Comparison of ENCODE assay signal across 14 cellular contexts in genomic region chr5:19531374-19531952, GRCh38.
DNase-seq lines count a peak whose midpoint lies in the region; ATAC-seq, FAIRE-seq and TF ChIP-seq lines count a peak whose summit lies in the region.
"Had no signal": no experiment of that assay in that cellular context is flagged by ENCODE, and none has a peak within 500 bp of the region (broad histone marks: within the 10 kb centered on the region; RNA-seq: fewer than 3 reads in every experiment).

No MANE protein-coding gene starts in this region.

- no peak overlapping the region for H3K27ac ChIP-seq in upper lobe of right lung
- H3K27ac ChIP-seq: psoas muscle had no signal

- intact Hi-C loops in activated CD4-positive, alpha-beta T cell treated with anti-CD3 and anti-CD28 coated beads for 36 hours (cut with DNase I, micrococcal nuclease), result no loop called here
- intact Hi-C loops in activated CD4-positive, alpha-beta T cell treated with anti-CD3 and anti-CD28 coated beads, Interleukin-2, amount 10 ng/mL, durations not matched to agents 24 days and 14 days (cut with micrococcal nuclease), result no loop called here
- intact Hi-C loops in upper lobe of right lung (cut with DNase I), result no loop called here

- no peaks in the 10 kb centered on the region for H3K4me1 ChIP-seq in upper lobe of right lung
- H3K4me1 ChIP-seq: psoas muscle had no signal

- H3K27me3 Mint-ChIP-seq in activated CD4-positive, alpha-beta T cell treated with anti-CD3 and anti-CD28 coated beads for 36 hours, result no peaks in the 10 kb centered on the region
- no peaks in the 10 kb centered on the region for H3K27me3 Mint-ChIP-seq in activated CD4-positive, alpha-beta T cell treated with anti-CD3 and anti-CD28 coated beads, Interleukin-2, amount 10 ng/mL, durations not matched to agents 24 days and 14 days

- H3K4me3 ChIP-seq in bronchial epithelial cell (ENCODE audit: low read depth, low read length) (no peak overlapping the region), upper lobe of right lung (no peak overlapping the region)
- H3K4me3 ChIP-seq: psoas muscle had no signal

- CTCF ChIA-PET in activated CD4-positive, alpha-beta T cell treated with anti-CD3 and anti-CD28 coated beads for 36 hours (lab: Charles Lee), result no interaction called here

- FAIRE-seq in bronchial epithelial cell (lab: Jason Lieb, UNC), result peak; percentile 80

- ATAC-seq in activated CD4-positive, alpha-beta T cell treated with anti-CD3 and anti-CD28 coated beads for 36 hours, result peak; percentile 39
- peak; percentile 14 for ATAC-seq in upper lobe of right lung
- ATAC-seq: psoas muscle had no signal

- no peak for TF ChIP-seq CTCF in bronchial epithelial cell (IDR thresholded peaks at IDR 0.05; ENCODE audit: insufficient read depth, low read length, severe bottlenecking)
- TF ChIP-seq CTCF in upper lobe of right lung (IDR thresholded peaks at IDR 0.05), result no peak

- no peaks in the 10 kb centered on the region for H3K27me3 ChIP-seq in bronchial epithelial cell (ENCODE audit: control insufficient read depth, insufficient read depth, low read length)
- H3K27me3 ChIP-seq in upper lobe of right lung, result no peaks in the 10 kb centered on the region

- peaks cover 7% of the 10 kb centered on the region for H3K9me3 Mint-ChIP-seq in activated CD4-positive, alpha-beta T cell treated with anti-CD3 and anti-CD28 coated beads for 36 hours (ENCODE audit: low read depth)
- peaks cover 6% of the 10 kb centered on the region for H3K9me3 Mint-ChIP-seq in activated CD4-positive, alpha-beta T cell treated with anti-CD3 and anti-CD28 coated beads, Interleukin-2, amount 10 ng/mL, durations not matched to agents 24 days and 14 days

- no peaks in the 10 kb centered on the region for H3K9me3 ChIP-seq in upper lobe of right lung

- no peak for DNase-seq in activated CD4-positive, alpha-beta T cell treated with anti-CD3 and anti-CD28 coated beads for 36 hours
- no peak for DNase-seq in activated CD4-positive, alpha-beta T cell treated with anti-CD3 and anti-CD28 coated beads, Interleukin-2, amount 10 ng/mL, durations not matched to agents 24 days and 14 days
- peak; percentile 98 for DNase-seq in NCI-H748 (lab: John Stamatoyannopoulos, UW; ENCODE audit: unreplicated experiment)
- peak; percentile 99 for DNase-seq in bronchial epithelial cell (ENCODE audit: low read depth)
- DNase-seq in upper lobe of right lung, result no peak
- DNase-seq in stimulated activated CD4-positive, alpha-beta T cell treated with anti-CD3 and anti-CD28 coated beads, Interleukin-4, amount 100 ng/mL, for 24 hours, result no peak
- DNase-seq in mucosa of gallbladder (ENCODE audit: low spot score), result no peak
- DNase-seq in midbrain (lab: John Stamatoyannopoulos, UW), result no peak
- DNase-seq: H7; NCI-H1694; psoas muscle; stimulated activated CD4-positive, alpha-beta T cell treated with anti-CD3 and anti-CD28 coated beads, Interleukin-2, amount 100 ng/mL, for 24 hours; T1000 had no signal

- H3K36me3 ChIP-seq in bronchial epithelial cell (ENCODE audit: control insufficient read depth, insufficient read depth, low read length) (no peaks in the 10 kb centered on the region), upper lobe of right lung (no peaks in the 10 kb centered on the region)

- H3K27ac Mint-ChIP-seq in activated CD4-positive, alpha-beta T cell treated with anti-CD3 and anti-CD28 coated beads for 36 hours, result no peak overlapping the region
- no peak overlapping the region for H3K27ac Mint-ChIP-seq in activated CD4-positive, alpha-beta T cell treated with anti-CD3 and anti-CD28 coated beads, Interleukin-2, amount 10 ng/mL, durations not matched to agents 24 days and 14 days
- H3K27ac Mint-ChIP-seq: activated naive CD4-positive, alpha-beta T cell treated with anti-CD3 and anti-CD28 coated beads, Interleukin-2, amount 50 U/mL, for 72 hours had no signal

- H3K4me3 Mint-ChIP-seq in activated CD4-positive, alpha-beta T cell treated with anti-CD3 and anti-CD28 coated beads for 36 hours, result no peak overlapping the region
- H3K4me3 Mint-ChIP-seq in activated CD4-positive, alpha-beta T cell treated with anti-CD3 and anti-CD28 coated beads, Interleukin-2, amount 10 ng/mL, durations not matched to agents 24 days and 14 days, result no peak overlapping the region

- POLR2A ChIA-PET in activated CD4-positive, alpha-beta T cell treated with anti-CD3 and anti-CD28 coated beads for 36 hours (lab: Charles Lee), result no interaction called here

- no peaks in the 10 kb centered on the region for H3K36me3 Mint-ChIP-seq in activated CD4-positive, alpha-beta T cell treated with anti-CD3 and anti-CD28 coated beads for 36 hours (ENCODE audit: low read depth)
- no peaks in the 10 kb centered on the region for H3K36me3 Mint-ChIP-seq in activated CD4-positive, alpha-beta T cell treated with anti-CD3 and anti-CD28 coated beads, Interleukin-2, amount 10 ng/mL, durations not matched to agents 24 days and 14 days (ENCODE audit: low read depth)
- H3K36me3 Mint-ChIP-seq: activated naive CD4-positive, alpha-beta T cell treated with anti-CD3 and anti-CD28 coated beads, Interleukin-2, amount 50 U/mL, for 72 hours had no signal

- no peaks in the 10 kb centered on the region for H3K4me1 Mint-ChIP-seq in activated CD4-positive, alpha-beta T cell treated with anti-CD3 and anti-CD28 coated beads for 36 hours
- H3K4me1 Mint-ChIP-seq in activated CD4-positive, alpha-beta T cell treated with anti-CD3 and anti-CD28 coated beads, Interleukin-2, amount 10 ng/mL, durations not matched to agents 24 days and 14 days, result no peaks in the 10 kb centered on the region

Comparison
In these comparisons a context has a peak if more than half of its experiments do, and no peak if none do; other contexts are left out.
1. DNase-seq: peak in NCI-H748 (single experiment) and bronchial epithelial cell (single experiment); none in activated CD4-positive, alpha-beta T cell treated with anti-CD3 and anti-CD28 coated beads for 36 hours (single experiment), activated CD4-positive, alpha-beta T cell treated with anti-CD3 and anti-CD28 coated beads, Interleukin-2, amount 10 ng/mL, durations not matched to agents 24 days and 14 days (single experiment), upper lobe of right lung (single experiment), stimulated activated CD4-positive, alpha-beta T cell treated with anti-CD3 and anti-CD28 coated beads, Interleukin-4, amount 100 ng/mL, for 24 hours (single experiment), mucosa of gallbladder (single experiment) and midbrain (single experiment).